ENCODE assay signal across 3 cellular contexts in genomic region chr3:65481085-65481484, GRCh38.
"Had no signal": no experiment of that assay in that cellular context is flagged by ENCODE, and none has a peak within 500 bp of the region (broad histone marks: within the 10 kb centered on the region; RNA-seq: fewer than 3 reads in every experiment).

No MANE protein-coding gene starts in this region.

- H3K4me3 ChIP-seq: GM12878 had no signal

- DNase-seq: GDM1, GF-D8 had no signal
